In genomic region chr9:94167055-94167346, GRCh38 we compare ENCODE assay signal across 8 cellular contexts.
DNase-seq lines count a peak whose midpoint lies in the region; ATAC-seq, FAIRE-seq and TF ChIP-seq lines count a peak whose summit lies in the region.

No MANE protein-coding gene starts in this region.

- CTCF ChIA-PET in PC-9 (lab: Charles Lee): no interaction called here

- FAIRE-seq in pancreas (lab: Jason Lieb, UNC) (no peak), RCC 7860 (lab: Jason Lieb, UNC) (no peak)

- peak overlapping the region; percentile 84 for H3K4me2 ChIP-seq in PC-9

- peak in 1 of 2 experiments; percentile 62 for DNase-seq in PC-9
- no peak for DNase-seq in epithelial cell of esophagus (ENCODE audit: low read depth)
- no peak for DNase-seq in pancreas
- no peak for DNase-seq in RCC 7860 (ENCODE audit: low spot score)
- DNase-seq in DMS153 treated with DMSO at 0.1 percent for 48 hours (lab: John Stamatoyannopoulos, UW; ENCODE audit: unreplicated experiment): no peak
- DNase-seq in NCI-H446 treated with DMSO at 0.1 percent for 48 hours (lab: John Stamatoyannopoulos, UW): no peak

- H3K79me2 ChIP-seq in PC-9 (ENCODE audit: low read depth): peaks cover 52% of the 10 kb centered on the region

- no peak overlapping the region for H2AFZ ChIP-seq in PC-9

- H3K9me3 ChIP-seq in PC-9 (ENCODE audit: insufficient read depth, low read depth) (no peaks in the 10 kb centered on the region), pancreas (no peaks in the 10 kb centered on the region)

- peak overlapping the region; percentile 83 for H3K4me3 ChIP-seq in PC-9
- peak overlapping the region; percentile 81 for H3K4me3 ChIP-seq in epithelial cell of esophagus (ENCODE audit: low read length)
- peak overlapping the region; percentile 59 to 95 (median 90) for H3K4me3 ChIP-seq in pancreas

- peaks cover 52% of the 10 kb centered on the region for H4K20me1 ChIP-seq in PC-9 (ENCODE audit: insufficient read depth)

- peaks cover 7% of the 10 kb centered on the region for H3F3A ChIP-seq in PC-9 (ENCODE audit: insufficient read depth, low read depth)

- H3K27me3 ChIP-seq in PC-9 (ENCODE audit: insufficient read depth, low read depth) (no peaks in the 10 kb centered on the region), pancreas (no peaks in the 10 kb centered on the region)

- H3K36me3 ChIP-seq in PC-9 (ENCODE audit: low read depth) (peaks cover 11% of the 10 kb centered on the region), pancreas (no peaks in the 10 kb centered on the region)

- WGBS in pancreas, 2 donors: 0 to 1% methylated on average over 19 of the region's 19 CpGs

- ATAC-seq in GM21367 (IDR thresholded peaks at IDR 0.05; ENCODE audit: unreplicated experiment): peak; percentile 1
- ATAC-seq in pancreas: peak in 2 of 4 donors; percentile 28 to 38
- no peak for ATAC-seq in GM19324 (IDR thresholded peaks at IDR 0.05; ENCODE audit: low FRiP score, unreplicated experiment)

- no peaks in the 10 kb centered on the region for H3K9me2 ChIP-seq in PC-9 (ENCODE audit: insufficient read depth)

- POLR2A ChIA-PET in PC-9 (lab: Charles Lee; ENCODE audit: unreplicated experiment): interaction anchor here (0.5 kb wide), 1 partner anchor 46 kb away, joined by 5 read pairs; no protein-coding TSS in a partner anchor

- H3K4me1 ChIP-seq in PC-9 (replicated peaks; ENCODE audit: insufficient read depth): peaks cover 35% of the 10 kb centered on the region
- H3K4me1 ChIP-seq in pancreas: peaks cover 15 to 46% (median 31%) of the 10 kb centered on the region in 3 donors

- BruUV-seq in PC-9 (replicated peaks; lab: Mats Ljungman, UMichigan): no TSS peak

- peak overlapping the region; percentile 59 for H3K27ac ChIP-seq in PC-9
- H3K27ac ChIP-seq in pancreas: peak overlapping the region; percentile 97 to 100 (median 100)

- TF ChIP-seq CTCF in PC-9 (conservative IDR thresholded peaks at IDR 0.05) (no peak), epithelial cell of esophagus (IDR thresholded peaks at IDR 0.05; ENCODE audit: insufficient read depth, low read depth, low read length, missing control alignments) (peak; percentile 16), pancreas (IDR thresholded peaks at IDR 0.05) (no peak)

- intact Hi-C loops in PC-9 (cut with micrococcal nuclease; ENCODE audit: unreplicated experiment) (loop anchor here (2.0 to 5.0 kb wide), 3 partner anchors 80 to 1344 kb away; partner anchors contain the start of gene CARD19), pancreas (cut with DNase I) (no loop called here)
